In the genomic region with DNA sequence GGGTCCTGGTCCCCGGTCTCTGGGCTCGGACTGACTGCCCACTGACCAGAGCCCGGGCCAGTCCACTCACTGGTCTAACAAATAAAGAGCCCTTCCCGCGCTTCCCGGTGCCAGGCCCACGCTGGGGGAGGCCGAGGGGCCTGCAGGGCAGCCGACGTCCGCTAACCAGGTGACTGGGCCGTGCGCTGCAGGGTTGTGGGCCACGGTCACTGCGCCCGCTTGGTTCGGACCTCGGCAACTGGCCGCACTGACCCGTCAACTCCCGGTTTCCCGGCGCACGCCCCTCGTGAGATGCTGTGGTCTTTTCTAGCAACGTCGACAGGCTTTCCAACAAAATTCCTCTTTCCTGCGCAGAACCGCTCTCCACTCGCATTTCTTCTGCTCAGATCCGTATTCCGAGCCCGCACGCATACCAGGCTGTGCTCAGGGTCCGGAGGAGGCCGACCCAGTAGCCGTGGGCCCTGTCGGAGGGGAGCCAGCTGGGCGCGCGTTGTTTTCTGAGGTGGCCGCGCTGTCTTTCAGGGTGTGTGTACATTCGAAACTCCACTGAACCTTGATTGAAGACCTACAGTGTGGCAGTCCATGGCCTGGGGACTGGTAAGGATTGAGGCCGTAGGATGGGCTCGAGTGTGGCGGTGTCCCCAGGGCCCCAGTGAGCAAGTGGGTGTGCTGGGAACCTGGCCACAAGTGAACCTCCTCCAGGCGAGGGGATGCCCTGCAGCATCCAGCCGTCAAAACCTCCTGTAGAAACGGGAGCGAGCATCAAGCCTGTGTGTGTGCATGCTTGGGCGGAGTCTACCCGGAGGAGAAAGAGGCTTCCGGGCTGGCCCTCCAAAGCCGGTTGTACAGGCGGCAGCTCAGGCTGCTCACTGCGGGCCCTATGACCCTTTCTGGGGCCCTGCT, we compare ENCODE assay signal across 8 cellular contexts. TPM values are rescaled to one million over a fixed set of nuclear protein-coding genes. Genes with fewer than 3 reads are reported as not detected.
A peak's percentile ranks its signal among the peaks of the same experiment; 100 is the strongest.
DNase-seq lines count a peak whose midpoint lies in the region; ATAC-seq and TF ChIP-seq lines count a peak whose summit lies in the region.

No MANE protein-coding gene starts in this region.

- no peak for TF ChIP-seq POLR2A in GM18505 (IDR thresholded peaks at IDR 0.05; ENCODE audit: borderline replicate concordance, extremely low read depth, insufficient read depth, insufficient read length)

- peak overlapping the region; percentile 97 for H3K4me3 Mint-ChIP-seq in stimulated activated effector memory CD8-positive, alpha-beta T cell treated with anti-CD3 and anti-CD28 coated beads, Interleukin-12 subunit alpha, Interleukin-12 subunit beta, amount 100 ng/mL, for 72 hours

- DNase-seq in DMS79 (lab: John Stamatoyannopoulos, UW) (peak; percentile 43), NCI-H1092 treated with DMSO at 0.1 percent for 48 hours (lab: John Stamatoyannopoulos, UW) (peak; percentile 54), ascending aorta (ENCODE audit: low spot score in 2 of 2) (peak in 1 of 2 donors; percentile 76), iPS DF 6.9 (ENCODE audit: low read depth, low spot score) (no peak), NOMO-1 (lab: John Stamatoyannopoulos, UW; ENCODE audit: unreplicated experiment in 2 of 2) (no peak), NCI-H446 (lab: John Stamatoyannopoulos, UW) (no peak)
- DNase-seq in stimulated activated effector memory CD8-positive, alpha-beta T cell treated with anti-CD3 and anti-CD28 coated beads, Interleukin-12 subunit alpha, Interleukin-12 subunit beta, amount 100 ng/mL, for 72 hours (ENCODE audit: low spot score in 2 of 2): no peak

- H3K4me3 ChIP-seq in ascending aorta (peak overlapping the region; percentile 78 to 80), iPS DF 6.9 (ENCODE audit: low read length) (peak overlapping the region; percentile 63)

- no peak for TF ChIP-seq CTCF in ascending aorta (IDR thresholded peaks at IDR 0.05)

- H3K9me3 Mint-ChIP-seq in stimulated activated effector memory CD8-positive, alpha-beta T cell treated with anti-CD3 and anti-CD28 coated beads, Interleukin-12 subunit alpha, Interleukin-12 subunit beta, amount 100 ng/mL, for 72 hours: no peaks in the 10 kb centered on the region

- intact Hi-C loops in ascending aorta (cut with DNase I): loop anchor here (5.0 to 10.0 kb wide), 4 partner anchors 153 to 382 kb away; partner anchors contain the start of genes GLYCTK, GNL3, PBRM1 and POC1A

- peaks cover 35% of the 10 kb centered on the region for H3K36me3 Mint-ChIP-seq in stimulated activated effector memory CD8-positive, alpha-beta T cell treated with anti-CD3 and anti-CD28 coated beads, Interleukin-12 subunit alpha, Interleukin-12 subunit beta, amount 100 ng/mL, for 72 hours

- no CpG with 5 or more reads among the region's 57 CpGs for WGBS in iPS DF 6.9 (ENCODE audit: insufficient coverage, insufficient read length)

- H3K27ac Mint-ChIP-seq in stimulated activated effector memory CD8-positive, alpha-beta T cell treated with anti-CD3 and anti-CD28 coated beads, Interleukin-12 subunit alpha, Interleukin-12 subunit beta, amount 100 ng/mL, for 72 hours: peak overlapping the region; percentile 64

- no peak for ATAC-seq in stimulated activated effector memory CD8-positive, alpha-beta T cell treated with anti-CD3 and anti-CD28 coated beads, Interleukin-12 subunit alpha, Interleukin-12 subunit beta, amount 100 ng/mL, for 72 hours
- no peak for ATAC-seq in GM18505 (IDR thresholded peaks at IDR 0.05; ENCODE audit: unreplicated experiment)

- H3K9me3 ChIP-seq in ascending aorta: no peaks in the 10 kb centered on the region
- no peaks in the 10 kb centered on the region for H3K9me3 ChIP-seq in iPS DF 6.9 (ENCODE audit: control insufficient read depth, insufficient read depth, low read length)

- H3K27ac ChIP-seq in ascending aorta (peak overlapping the region; percentile 79 to 89), iPS DF 6.9 (ENCODE audit: low read length) (no peak overlapping the region)

- peaks cover 49% of the 10 kb centered on the region for H3K4me1 Mint-ChIP-seq in stimulated activated effector memory CD8-positive, alpha-beta T cell treated with anti-CD3 and anti-CD28 coated beads, Interleukin-12 subunit alpha, Interleukin-12 subunit beta, amount 100 ng/mL, for 72 hours

- H3K27me3 ChIP-seq in ascending aorta (no peaks in the 10 kb centered on the region), iPS DF 6.9 (ENCODE audit: control insufficient read depth, insufficient read depth, low read length) (no peaks in the 10 kb centered on the region)

- H3K4me1 ChIP-seq in ascending aorta (peaks cover 15 to 35% of the 10 kb centered on the region in 2 donors), iPS DF 6.9 (ENCODE audit: control insufficient read depth, insufficient read depth, low read length) (0 out of 2 replicates have a peak, but pooled peaks cover 7% of the 10 kb centered on the region)

- no peaks in the 10 kb centered on the region for H3K36me3 ChIP-seq in ascending aorta
- no peaks in the 10 kb centered on the region for H3K36me3 ChIP-seq in iPS DF 6.9 (ENCODE audit: control insufficient read depth, insufficient read depth, low read length)

RNA-seq across cellular contexts. Expression of gene NT5DC2, which starts 0.9 kb away (rescaled TPM):
- total RNA-seq in ascending aorta: 95.5 TPM

RNA-seq across cellular contexts. Expression of gene UQCC5, which starts 1.9 kb away (rescaled TPM):
- not detected for total RNA-seq in ascending aorta

RNA-seq across cellular contexts. Expression of gene STAB1, which starts 39.4 kb away (rescaled TPM):
- total RNA-seq in ascending aorta: 363 TPM

Comparison
In these comparisons a context has a peak if more than half of its experiments do, and no peak if none do; other contexts are left out.
1. DNase-seq: peak in DMS79 (single experiment) and NCI-H1092 treated with DMSO at 0.1 percent for 48 hours (single experiment); none in iPS DF 6.9 (single experiment), stimulated activated effector memory CD8-positive, alpha-beta T cell treated with anti-CD3 and anti-CD28 coated beads, Interleukin-12 subunit alpha, Interleukin-12 subunit beta, amount 100 ng/mL, for 72 hours (0 of 2), NOMO-1 (0 of 2) and NCI-H446 (0 of 2).